20 cellular contexts compared by ENCODE assay signal in genomic region chr13:27523345-27524073, GRCh38.
DNase-seq lines count a peak whose midpoint lies in the region; ATAC-seq and TF ChIP-seq lines count a peak whose summit lies in the region.
"Had no signal": no experiment of that assay in that cellular context is flagged by ENCODE, and none has a peak within 500 bp of the region (broad histone marks: within the 10 kb centered on the region; RNA-seq: fewer than 3 reads in every experiment).

No MANE protein-coding gene starts in this region.

- H3K27ac Mint-ChIP-seq in osteocyte (ENCODE audit: unreplicated experiment) = no peak overlapping the region
- H3K27ac Mint-ChIP-seq: activated CD4-positive, alpha-beta T cell treated with anti-CD3 and anti-CD28 coated beads, Interleukin-2, amount 10 ng/mL, durations not matched to agents 24 days and 14 days; nephron had no signal

- peak; percentile 7 for DNase-seq in DMS 273 (lab: John Stamatoyannopoulos, UW; ENCODE audit: unreplicated experiment)
- DNase-seq in DMS 273 treated with DMSO at 0.1 percent for 48 hours (lab: John Stamatoyannopoulos, UW) = no peak
- DNase-seq in MV-4-11 (lab: John Stamatoyannopoulos, UW) = peak; percentile 70
- peak; percentile 66 for DNase-seq in esophagus muscularis mucosa (ENCODE audit: extremely low spot score)
- peak; percentile 27 for DNase-seq in osteocyte (ENCODE audit: extremely low spot score, unreplicated experiment)
- no peak for DNase-seq in cerebellar nuclear complex (lab: John Stamatoyannopoulos, UW)
- no peak for DNase-seq in NCI-H2029 (lab: John Stamatoyannopoulos, UW)
- DNase-seq: activated CD4-positive, alpha-beta T cell treated with anti-CD3 and anti-CD28 coated beads, Interleukin-2, amount 10 ng/mL, durations not matched to agents 24 days and 14 days; activated naive CD4-positive, alpha-beta T cell; immature natural killer cell; NCI-H146; NCI-H82; small intestine; stimulated activated CD8-positive, alpha-beta memory T cell treated with anti-CD3 and anti-CD28 coated beads, Interleukin-4, amount 100 ng/mL, for 48 hours had no signal

- H3K9me3 Mint-ChIP-seq in osteocyte (ENCODE audit: unreplicated experiment) = peaks cover 7% of the 10 kb centered on the region
- H3K9me3 Mint-ChIP-seq: immature natural killer cell, nephron had no signal

- peaks cover 0 to 42% (median 0%) of the 10 kb centered on the region in 4 donors for H3K27me3 ChIP-seq in esophagus muscularis mucosa
- H3K27me3 ChIP-seq: Peyer's patch, suprapubic skin had no signal

- WGBS in esophagus muscularis mucosa = 68% methylated on average over 4 of the region's 4 CpGs

- peaks cover 48% of the 10 kb centered on the region for H3K27me3 Mint-ChIP-seq in osteocyte (ENCODE audit: unreplicated experiment)

- ATAC-seq in GM18498 (IDR thresholded peaks at IDR 0.05; ENCODE audit: unreplicated experiment) = no peak

- no peak overlapping the region for H3K4me3 ChIP-seq in esophagus muscularis mucosa
- H3K4me3 ChIP-seq: Peyer's patch, prostate gland, suprapubic skin had no signal

- TF ChIP-seq CTCF in esophagus muscularis mucosa (IDR thresholded peaks at IDR 0.05) (no peak), osteocyte (IDR thresholded peaks at IDR 0.05) (no peak)

- no peaks in the 10 kb centered on the region for H3K4me1 ChIP-seq in esophagus muscularis mucosa
- H3K4me1 ChIP-seq: prostate gland, suprapubic skin had no signal

- TF ChIP-seq EP300 in esophagus muscularis mucosa (IDR thresholded peaks at IDR 0.05) = no peak

- H3K4me3 Mint-ChIP-seq in osteocyte (ENCODE audit: unreplicated experiment) = no peak overlapping the region
- H3K4me3 Mint-ChIP-seq: activated CD4-positive, alpha-beta T cell treated with anti-CD3 and anti-CD28 coated beads, Interleukin-2, amount 10 ng/mL, durations not matched to agents 24 days and 14 days; immature natural killer cell; nephron had no signal

- H3K4me1 Mint-ChIP-seq in osteocyte (ENCODE audit: unreplicated experiment) = no peaks in the 10 kb centered on the region
- H3K4me1 Mint-ChIP-seq: activated CD4-positive, alpha-beta T cell treated with anti-CD3 and anti-CD28 coated beads, Interleukin-2, amount 10 ng/mL, durations not matched to agents 24 days and 14 days; immature natural killer cell had no signal

- no peaks in the 10 kb centered on the region for H3K36me3 ChIP-seq in esophagus muscularis mucosa
- H3K36me3 ChIP-seq: Peyer's patch, prostate gland, suprapubic skin had no signal

- no peak for TF ChIP-seq POLR2A in esophagus muscularis mucosa (IDR thresholded peaks at IDR 0.05; ENCODE audit: low read depth)

- no peak overlapping the region for H3K27ac ChIP-seq in esophagus muscularis mucosa (replicated peaks in 1 of 4)
- H3K27ac ChIP-seq: 22Rv1, Peyer's patch, prostate gland, suprapubic skin had no signal

- intact Hi-C loops in esophagus muscularis mucosa (cut with DNase I) = no loop called here

- H3K36me3 Mint-ChIP-seq in osteocyte (ENCODE audit: unreplicated experiment) = no peaks in the 10 kb centered on the region
- H3K36me3 Mint-ChIP-seq: immature natural killer cell had no signal

- no peaks in the 10 kb centered on the region for H3K9me3 ChIP-seq in esophagus muscularis mucosa
- H3K9me3 ChIP-seq: Peyer's patch, prostate gland, suprapubic skin had no signal

Comparison
In these comparisons a context has a peak if more than half of its experiments do, and no peak if none do; other contexts are left out.
1. DNase-seq: peak in DMS 273 (single experiment), MV-4-11 (single experiment), esophagus muscularis mucosa (single experiment) and osteocyte (single experiment); none in DMS 273 treated with DMSO at 0.1 percent for 48 hours (single experiment), cerebellar nuclear complex (0 of 2) and NCI-H2029 (single experiment).